19 cellular contexts compared by ENCODE assay signal in the genomic region with DNA sequence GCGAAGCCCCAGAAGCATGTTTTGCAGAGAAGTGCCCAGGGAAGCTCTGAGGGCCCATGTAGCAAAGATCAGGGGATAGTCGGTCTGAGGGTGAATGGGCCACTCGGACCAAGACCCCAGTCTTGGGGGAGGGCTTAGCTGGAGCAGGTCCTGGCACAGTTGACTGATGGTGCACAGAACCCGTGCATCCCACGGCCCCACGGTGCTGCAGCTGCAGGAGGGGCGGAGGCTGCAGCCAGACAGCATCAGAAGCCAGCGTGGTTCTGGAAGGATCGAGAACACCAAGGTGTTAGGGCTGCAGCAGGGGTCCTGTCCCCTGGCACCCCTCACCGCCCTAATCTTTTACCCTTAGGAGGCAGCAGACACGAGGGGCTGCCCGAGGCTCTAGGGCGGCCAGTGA.
"Had no signal": no experiment of that assay in that cellular context is flagged by ENCODE, and none has a peak within 500 bp of the region (broad histone marks: within the 10 kb centered on the region; RNA-seq: fewer than 3 reads in every experiment).

No MANE protein-coding gene starts in this region.

- H3K4me1 ChIP-seq: ascending aorta had no signal

- H3K4me3 ChIP-seq: ascending aorta, cardiac muscle cell had no signal

- DNase-seq: activated CD4-positive, alpha-beta T cell treated with anti-CD3 and anti-CD28 coated beads for 48 hours; activated CD4-positive, alpha-beta T cell treated with anti-CD3 and anti-CD28 coated beads, Interleukin-2, amount 50 U/mL, for 4 hours; activated CD8-positive, alpha-beta memory T cell treated with anti-CD3 and anti-CD28 coated beads, Interleukin-2, amount 10 ng/mL, durations not matched to agents 7 days and 5 days; activated CD8-positive, alpha-beta T cell treated with anti-CD3 and anti-CD28 coated beads, Interleukin-2, amount 10 ng/mL, durations not matched to agents 7 days and 5 days; activated effector memory CD4-positive, alpha-beta T cell treated with anti-CD3 and anti-CD28 coated beads, Interleukin-2, amount 50 U/mL, for 16 hours; activated naive CD4-positive, alpha-beta T cell treated with Interleukin-2 at 50 U/mL for 16 hours; activated naive CD8-positive, alpha-beta T cell treated with anti-CD3 and anti-CD28 coated beads, Interleukin-2, amount 50 U/mL, for 24 hours; activated T-cell treated with anti-CD3 and anti-CD28 coated beads, Interleukin-2, amount 50 U/mL, for 4 hours; amniotic stem cell; MM.1S; NCI-H1105; NCI-H1436; NCI-H1694 treated with DMSO at 0.1 percent for 48 hours; NCI-H2029 treated with DMSO at 0.1 percent for 48 hours; NCI-H524; PC-3; SHP77 treated with DMSO at 0.1 percent for 48 hours had no signal

- H3K27me3 ChIP-seq: ascending aorta, cardiac muscle cell had no signal

- H3K27ac ChIP-seq: ascending aorta, cardiac muscle cell had no signal

- H3K9me3 ChIP-seq: ascending aorta had no signal
